ENCODE assay signal across 21 cellular contexts in genomic region chr2:108220942-108221541, GRCh38. TPM values are rescaled to one million over a fixed set of nuclear protein-coding genes. Genes with fewer than 3 reads are reported as not detected.
DNase-seq lines count a peak whose midpoint lies in the region; ATAC-seq and TF ChIP-seq lines count a peak whose summit lies in the region.
"Had no signal": no experiment of that assay in that cellular context is flagged by ENCODE, and none has a peak within 500 bp of the region (broad histone marks: within the 10 kb centered on the region; RNA-seq: fewer than 3 reads in every experiment).

No MANE protein-coding gene starts in this region.

- peaks cover 18% of the 10 kb centered on the region for H3K9me3 Mint-ChIP-seq in neural progenitor cell

- H3K27ac ChIP-seq in neural progenitor cell = no peak overlapping the region
- H3K27ac ChIP-seq: SJCRH30 had no signal

- H3K4me1 Mint-ChIP-seq in neural progenitor cell = no peaks in the 10 kb centered on the region
- H3K4me1 Mint-ChIP-seq: endodermal cell; nephron progenitor cell; stimulated activated memory B cell treated with anti-CD40 and anti-IgM and Interleukin-4, amounts not matched to agents 10 μg/mL and 1 μg/mL and 100 μg/mL, for 72 hours had no signal

- no peak overlapping the region for H3K27ac Mint-ChIP-seq in neural progenitor cell
- H3K27ac Mint-ChIP-seq: endodermal cell; nephron progenitor cell; stimulated activated memory B cell treated with anti-CD40 and anti-IgM and Interleukin-4, amounts not matched to agents 10 μg/mL and 1 μg/mL and 100 μg/mL, for 72 hours had no signal

- H3K4me3 ChIP-seq in neural progenitor cell = no peak overlapping the region
- H3K4me3 ChIP-seq: SJCRH30 had no signal

- no peaks in the 10 kb centered on the region for H3K36me3 Mint-ChIP-seq in neural progenitor cell
- H3K36me3 Mint-ChIP-seq: stimulated activated memory B cell treated with anti-CD40 and anti-IgM and Interleukin-4, amounts not matched to agents 10 μg/mL and 1 μg/mL and 100 μg/mL, for 72 hours had no signal

- H3K27me3 Mint-ChIP-seq in neural progenitor cell (ENCODE audit: insufficient read depth, low read depth) = no peaks in the 10 kb centered on the region
- H3K27me3 Mint-ChIP-seq: stimulated activated memory B cell treated with anti-CD40 and anti-IgM and Interleukin-4, amounts not matched to agents 10 μg/mL and 1 μg/mL and 100 μg/mL, for 72 hours had no signal

- H3K4me1 ChIP-seq in neural progenitor cell = no peaks in the 10 kb centered on the region
- H3K4me1 ChIP-seq: SJCRH30 had no signal

- no peaks in the 10 kb centered on the region for H3K79me2 ChIP-seq in neural progenitor cell (ENCODE audit: low read depth)

- TF ChIP-seq CTCF in neural progenitor cell (IDR thresholded peaks at IDR 0.05) = no peak

- H3F3A ChIP-seq in neural progenitor cell (ENCODE audit: low read depth) = no peaks in the 10 kb centered on the region

- peak; percentile 96 for ATAC-seq in left ventricle myocardium superior
- ATAC-seq: stimulated activated memory B cell treated with anti-CD40 and anti-IgM and Interleukin-4, amounts not matched to agents 10 μg/mL and 1 μg/mL and 100 μg/mL, for 72 hours had no signal

- no peaks in the 10 kb centered on the region for H4K20me1 ChIP-seq in neural progenitor cell (ENCODE audit: low read depth)

- intact Hi-C loops in left ventricle myocardium superior (cut with micrococcal nuclease) = no loop called here

- H3K36me3 ChIP-seq in neural progenitor cell = no peaks in the 10 kb centered on the region
- H3K36me3 ChIP-seq: SJCRH30 had no signal

- H3K4me2 ChIP-seq in neural progenitor cell = no peak overlapping the region

- no peaks in the 10 kb centered on the region for H3K27me3 ChIP-seq in neural progenitor cell
- H3K27me3 ChIP-seq: SJCRH30 had no signal

- no peak overlapping the region for H3K4me3 Mint-ChIP-seq in neural progenitor cell
- H3K4me3 Mint-ChIP-seq: endodermal cell; nephron progenitor cell; stimulated activated memory B cell treated with anti-CD40 and anti-IgM and Interleukin-4, amounts not matched to agents 10 μg/mL and 1 μg/mL and 100 μg/mL, for 72 hours had no signal

- no peaks in the 10 kb centered on the region for H3K9me3 ChIP-seq in neural progenitor cell (ENCODE audit: low read depth)

- no peak overlapping the region for H3K9ac ChIP-seq in neural progenitor cell

- H2AFZ ChIP-seq in neural progenitor cell (replicated peaks) = no peak overlapping the region

- DNase-seq in DMS79 (lab: John Stamatoyannopoulos, UW) = peak; percentile 67
- DNase-seq in NCI-H69 (lab: John Stamatoyannopoulos, UW) = peak; percentile 1
- peak; percentile 68 for DNase-seq in left ventricle myocardium superior
- peak; percentile 26 for DNase-seq in renal cortical epithelial cell (ENCODE audit: low read depth)
- no peak for DNase-seq in activated naive CD4-positive, alpha-beta T cell treated with anti-CD3 and anti-CD28 coated beads, Interleukin-2, amount 50 U/mL, for 16 hours
- no peak for DNase-seq in NCI-H2196 treated with DMSO at 0.1 percent for 48 hours (lab: John Stamatoyannopoulos, UW; ENCODE audit: unreplicated experiment)
- DNase-seq in neural progenitor cell (ENCODE audit: low spot score) = no peak
- DNase-seq: activated CD4-positive, alpha-beta T cell treated with anti-CD3 and anti-CD28 coated beads, Interleukin-2, amount 50 U/mL, for 1 hour; activated CD8-positive, alpha-beta memory T cell treated with anti-CD3 and anti-CD28 coated beads, Interleukin-2, amount 50 U/mL, for 48 hours; activated gamma-delta T cell treated with Interleukin-2 at 50 U/mL for 16 hours; Caco-2; endodermal cell; NCI-H1048; NCI-H748 treated with DMSO at 0.1 percent for 48 hours; nephron progenitor cell; stimulated activated CD4-positive, alpha-beta T cell treated with anti-CD3 and anti-CD28 coated beads, Interleukin-15, amount 100 ng/mL, for 24 hours had no signal

RNA-seq across cellular contexts. Expression of gene SULT1C3, which starts 18.7 kb away (rescaled TPM):
- total RNA-seq in left ventricle myocardium superior (not detected), renal cortical epithelial cell (not detected in 2 replicates), neural progenitor cell (ENCODE audit: low replicate concordance) (not detected in 2 replicates)
- total RNA-seq: Caco-2; endodermal cell; fibroblast of lung; H1; SJCRH30; T-helper 1 cell treated with Interleukin-12 subunit alpha and Interleukin-12 subunit beta and Interleukin-4 antibody, amounts not matched to agents 30 ng/mL and 1 ng/mL, for 36 hours had no signal

Comparison
In these comparisons a context has a peak if more than half of its experiments do, and no peak if none do; other contexts are left out.
1. DNase-seq: peak in DMS79 (single experiment), NCI-H69 (single experiment), left ventricle myocardium superior (single experiment) and renal cortical epithelial cell (single experiment); none in activated naive CD4-positive, alpha-beta T cell treated with anti-CD3 and anti-CD28 coated beads, Interleukin-2, amount 50 U/mL, for 16 hours (single experiment), NCI-H2196 treated with DMSO at 0.1 percent for 48 hours (single experiment) and neural progenitor cell (single experiment).